Comparison of ENCODE assay signal across 19 cellular contexts in the genomic region with DNA sequence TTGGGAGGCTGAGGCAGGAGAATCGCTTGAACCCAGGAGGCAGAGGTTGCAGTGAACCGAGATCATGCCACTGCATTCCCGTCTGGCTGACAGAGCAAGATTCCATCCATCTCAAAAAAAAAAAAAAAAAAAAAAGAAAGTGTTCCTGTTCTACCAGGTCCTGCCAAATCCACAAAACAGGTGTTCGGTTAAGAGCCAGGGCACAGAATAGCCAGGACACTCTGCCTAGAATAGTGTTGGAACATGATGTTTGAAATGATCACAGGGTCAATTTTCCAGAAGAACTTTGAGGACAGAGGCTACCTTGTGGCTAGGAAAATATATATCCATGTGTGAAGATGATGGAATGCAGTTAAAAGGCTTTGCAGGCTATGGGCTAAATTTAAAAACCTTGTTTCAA.
DNase-seq lines count a peak whose midpoint lies in the region; ATAC-seq, FAIRE-seq and TF ChIP-seq lines count a peak whose summit lies in the region.
"Had no signal": no experiment of that assay in that cellular context is flagged by ENCODE, and none has a peak within 500 bp of the region (broad histone marks: within the 10 kb centered on the region; RNA-seq: fewer than 3 reads in every experiment).

No MANE protein-coding gene starts in this region.

- H3K4me3 ChIP-seq in CD4-positive, CD25-positive, alpha-beta regulatory T cell (ENCODE audit: low read depth, low read length): no peak overlapping the region
- H3K4me3 ChIP-seq: HAP-1 had no signal

- no peaks in the 10 kb centered on the region for H3K9me3 ChIP-seq in CD4-positive, CD25-positive, alpha-beta regulatory T cell (ENCODE audit: control insufficient read depth in 2 of 2, low read length in 2 of 2)
- H3K9me3 ChIP-seq in CD4-positive, alpha-beta T cell (ENCODE audit: control insufficient read depth, low read length): no peaks in the 10 kb centered on the region
- H3K9me3 ChIP-seq: HAP-1 had no signal

- no peaks in the 10 kb centered on the region for H3K27me3 Mint-ChIP-seq in CD4-positive, CD25-positive, alpha-beta regulatory T cell
- H3K27me3 Mint-ChIP-seq in CD4-positive, alpha-beta T cell: no peaks in the 10 kb centered on the region
- no peaks in the 10 kb centered on the region for H3K27me3 Mint-ChIP-seq in activated naive CD8-positive, alpha-beta T cell
- H3K27me3 Mint-ChIP-seq in nephron (ENCODE audit: low read depth): no peaks in the 10 kb centered on the region
- H3K27me3 Mint-ChIP-seq: B cell had no signal

- H3K36me3 Mint-ChIP-seq in CD4-positive, CD25-positive, alpha-beta regulatory T cell: peaks cover 58% of the 10 kb centered on the region
- peaks cover 94% of the 10 kb centered on the region for H3K36me3 Mint-ChIP-seq in CD4-positive, alpha-beta T cell (ENCODE audit: low read depth)
- peaks cover 15% of the 10 kb centered on the region for H3K36me3 Mint-ChIP-seq in activated naive CD8-positive, alpha-beta T cell
- H3K36me3 Mint-ChIP-seq in nephron (ENCODE audit: low read depth): peaks cover 53% of the 10 kb centered on the region

- POLR2A ChIA-PET in CD4-positive, alpha-beta T cell (lab: Charles Lee): interaction anchor here (0.6 kb wide), 1 partner anchor 268 kb away, joined by 4 read pairs; no protein-coding TSS in a partner anchor

- no peak for FAIRE-seq in D721Med (lab: Jason Lieb, UNC)
- FAIRE-seq: GM12891, GM18507, RCC 7860 had no signal

- H3K4me1 ChIP-seq in CD4-positive, CD25-positive, alpha-beta regulatory T cell (ENCODE audit: control insufficient read depth, insufficient read depth, low read length, poor library complexity, severe bottlenecking): no peaks in the 10 kb centered on the region

- no peak for TF ChIP-seq CTCF in CD4-positive, alpha-beta T cell (IDR thresholded peaks at IDR 0.05)
- no peak for TF ChIP-seq CTCF in nephron (IDR thresholded peaks at IDR 0.05; ENCODE audit: unreplicated experiment in 3 of 3)
- no peak for TF ChIP-seq CTCF in D721Med (IDR thresholded peaks at IDR 0.05; ENCODE audit: insufficient read depth, missing control alignments)

- H3K27ac ChIP-seq in CD4-positive, CD25-positive, alpha-beta regulatory T cell (ENCODE audit: insufficient read depth, low read length, poor library complexity, severe bottlenecking): no peak overlapping the region
- H3K27ac ChIP-seq in CD4-positive, alpha-beta T cell (ENCODE audit: low read depth, low read length): no peak overlapping the region
- H3K27ac ChIP-seq: HL-60 had no signal

- intact Hi-C loops in CD4-positive, alpha-beta T cell (cut with DNase I, micrococcal nuclease): no loop called here

- H3K27me3 ChIP-seq in CD4-positive, CD25-positive, alpha-beta regulatory T cell (ENCODE audit: control insufficient read depth, insufficient read depth, low read length): no peaks in the 10 kb centered on the region
- no peaks in the 10 kb centered on the region for H3K27me3 ChIP-seq in CD4-positive, alpha-beta T cell (ENCODE audit: control insufficient read depth, insufficient read depth, low read length)

- no peak overlapping the region for H3K4me3 Mint-ChIP-seq in CD4-positive, CD25-positive, alpha-beta regulatory T cell
- no peak overlapping the region for H3K4me3 Mint-ChIP-seq in CD4-positive, alpha-beta T cell
- no peak overlapping the region for H3K4me3 Mint-ChIP-seq in activated naive CD8-positive, alpha-beta T cell
- H3K4me3 Mint-ChIP-seq in nephron: no peak overlapping the region
- H3K4me3 Mint-ChIP-seq: B cell had no signal

- H3K9me3 Mint-ChIP-seq in CD4-positive, CD25-positive, alpha-beta regulatory T cell: peaks cover 0 to 2% (median 0%) of the 10 kb centered on the region in 7 donors
- no peaks in the 10 kb centered on the region for H3K9me3 Mint-ChIP-seq in CD4-positive, alpha-beta T cell
- H3K9me3 Mint-ChIP-seq in activated naive CD8-positive, alpha-beta T cell (ENCODE audit: low read depth): no peaks in the 10 kb centered on the region
- no peaks in the 10 kb centered on the region for H3K9me3 Mint-ChIP-seq in nephron

- peaks cover 0 to 15% (median 1%) of the 10 kb centered on the region in 4 donors for H3K4me1 Mint-ChIP-seq in CD4-positive, CD25-positive, alpha-beta regulatory T cell
- H3K4me1 Mint-ChIP-seq in CD4-positive, alpha-beta T cell (ENCODE audit: low read depth): peaks cover 7% of the 10 kb centered on the region
- peaks cover 1% of the 10 kb centered on the region for H3K4me1 Mint-ChIP-seq in activated naive CD8-positive, alpha-beta T cell (ENCODE audit: low read depth)
- peaks cover 61% of the 10 kb centered on the region for H3K4me1 Mint-ChIP-seq in nephron
- H3K4me1 Mint-ChIP-seq: B cell had no signal

- peak overlapping the region in 2 of 3 donors; percentile 36 to 53 for H3K27ac Mint-ChIP-seq in CD4-positive, CD25-positive, alpha-beta regulatory T cell
- H3K27ac Mint-ChIP-seq in CD4-positive, alpha-beta T cell: peak overlapping the region; percentile 71
- peak overlapping the region; percentile 64 for H3K27ac Mint-ChIP-seq in activated naive CD8-positive, alpha-beta T cell
- H3K27ac Mint-ChIP-seq in nephron: peak overlapping the region in 2 of 3 experiments; percentile 49
- H3K27ac Mint-ChIP-seq: B cell had no signal

- H3K36me3 ChIP-seq in CD4-positive, CD25-positive, alpha-beta regulatory T cell (ENCODE audit: control insufficient read depth, insufficient read depth, low read length): peaks cover 90% of the 10 kb centered on the region
- H3K36me3 ChIP-seq: HAP-1 had no signal

- ATAC-seq in CD4-positive, CD25-positive, alpha-beta regulatory T cell (ENCODE audit: low read depth in 2 of 2): no peak
- no peak for ATAC-seq in CD4-positive, alpha-beta T cell (ENCODE audit: poor library complexity)

- no peak for DNase-seq in CD4-positive, CD25-positive, alpha-beta regulatory T cell
- no peak for DNase-seq in CD4-positive, alpha-beta T cell
- DNase-seq in DMS79 treated with DMSO at 0.1 percent for 48 hours (lab: John Stamatoyannopoulos, UW) (no peak), D721Med (ENCODE audit: insufficient read length, low spot score) (no peak), NCI-H128 (lab: John Stamatoyannopoulos, UW; ENCODE audit: unreplicated experiment) (no peak)
- DNase-seq: GF-D8, NCI-H1105, NCI-H187, NCI-H226, NCI-H524 treated with DMSO at 0.1 percent for 48 hours, SHP77 had no signal

- CTCF ChIA-PET in CD4-positive, alpha-beta T cell (lab: Charles Lee): no interaction called here
